8 cellular contexts compared by ENCODE assay signal in the genomic region with DNA sequence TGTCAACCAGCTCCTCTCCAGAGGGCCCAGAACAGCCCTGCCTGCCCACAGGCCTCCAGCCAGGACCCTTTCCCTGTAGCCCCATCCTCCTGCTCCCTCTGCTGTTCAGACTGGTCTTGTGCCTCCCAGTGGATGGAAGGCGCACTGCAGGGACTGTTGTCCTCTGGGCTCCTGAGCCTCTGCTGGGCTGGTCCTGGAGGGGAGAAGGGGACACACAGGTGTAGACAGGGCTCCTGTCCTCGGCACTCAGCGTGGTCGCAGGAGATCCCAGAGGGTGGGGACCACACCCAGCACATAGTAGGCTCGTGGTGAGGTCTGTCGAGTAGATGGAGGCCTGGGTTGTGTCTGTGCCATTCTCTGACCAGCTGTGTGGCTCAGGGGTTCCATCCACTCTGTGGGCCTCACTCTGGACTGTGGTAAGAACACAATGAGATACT. TPM values are rescaled to one million over a fixed set of nuclear protein-coding genes. Genes with fewer than 3 reads are reported as not detected.
A peak's percentile ranks its signal among the peaks of the same experiment; 100 is the strongest.
DNase-seq lines count a peak whose midpoint lies in the region; ATAC-seq, FAIRE-seq and TF ChIP-seq lines count a peak whose summit lies in the region.

No MANE protein-coding gene starts in this region.

- no peak overlapping the region for H3K27ac Mint-ChIP-seq in activated naive CD4-positive, alpha-beta T cell treated with anti-CD3 and anti-CD28 coated beads for 36 hours

- no peaks in the 10 kb centered on the region for H3K9me3 Mint-ChIP-seq in activated naive CD4-positive, alpha-beta T cell treated with anti-CD3 and anti-CD28 coated beads for 36 hours

- DNase-seq in GM12892 (ENCODE audit: insufficient read length) (peak; percentile 55), Panc1 (ENCODE audit: low read depth, low spot score) (no peak), left ventricle myocardium inferior (no peak), sigmoid colon (no peak), DMS79 (lab: John Stamatoyannopoulos, UW) (no peak)
- peak; percentile 70 for DNase-seq in activated naive CD4-positive, alpha-beta T cell treated with anti-CD3 and anti-CD28 coated beads for 36 hours

- no peak overlapping the region for H2AFZ ChIP-seq in ACC112 (ENCODE audit: low read length, unreplicated experiment)

- H3K9me3 ChIP-seq in Panc1 (ENCODE audit: control insufficient read depth, insufficient read depth, low read depth, low read length) (no peaks in the 10 kb centered on the region), left ventricle myocardium inferior (replicated peaks) (no peaks in the 10 kb centered on the region), sigmoid colon (no peaks in the 10 kb centered on the region)

- POLR2A ChIA-PET in Panc1 (lab: Charles Lee): no interaction called here

- intact Hi-C loops in Panc1 (cut with micrococcal nuclease; ENCODE audit: unreplicated experiment): no loop called here
- intact Hi-C loops in activated naive CD4-positive, alpha-beta T cell treated with anti-CD3 and anti-CD28 coated beads for 36 hours (cut with micrococcal nuclease): loop anchor here (1.0 to 2.0 kb wide), 3 partner anchors 11 to 68 kb away; a partner anchor contains a TSS
- intact Hi-C loops in left ventricle myocardium inferior (cut with micrococcal nuclease): no loop called here
- intact Hi-C loops in sigmoid colon (cut with DNase I): no loop called here

- TF ChIP-seq EP300 in sigmoid colon (IDR thresholded peaks at IDR 0.05): no peak

- peaks cover under 1% of the 10 kb centered on the region; the same call in 1 of the 2 replicates for H3K36me3 ChIP-seq in ACC112 (ENCODE audit: insufficient read depth, low read length)
- no peaks in the 10 kb centered on the region for H3K36me3 ChIP-seq in Panc1 (ENCODE audit: control insufficient read depth, insufficient read depth, low read length)
- no peaks in the 10 kb centered on the region for H3K36me3 ChIP-seq in left ventricle myocardium inferior
- no peaks in the 10 kb centered on the region for H3K36me3 ChIP-seq in sigmoid colon

- ATAC-seq in Panc1 (peak; percentile 68), HG03095 (IDR thresholded peaks at IDR 0.05; ENCODE audit: unreplicated experiment) (no peak)

- TF ChIP-seq POLR2A in GM12892 (IDR thresholded peaks at IDR 0.05; ENCODE audit: low read depth, low read length) (no peak), sigmoid colon (IDR thresholded peaks at IDR 0.05) (no peak)

- no peaks in the 10 kb centered on the region for H3K27me3 ChIP-seq in ACC112 (ENCODE audit: insufficient read depth, low read length)
- no peaks in the 10 kb centered on the region for H3K27me3 ChIP-seq in Panc1 (ENCODE audit: control insufficient read depth, insufficient read depth, low read length)
- no peaks in the 10 kb centered on the region for H3K27me3 ChIP-seq in left ventricle myocardium inferior (ENCODE audit: low read depth)
- H3K27me3 ChIP-seq in sigmoid colon: peaks cover 0 to 39% (median 17%) of the 10 kb centered on the region in 3 donors

- peaks cover 64% of the 10 kb centered on the region for H3K4me1 Mint-ChIP-seq in activated naive CD4-positive, alpha-beta T cell treated with anti-CD3 and anti-CD28 coated beads for 36 hours (ENCODE audit: low read depth)

- H3K4me1 ChIP-seq in ACC112 (ENCODE audit: control insufficient read depth, insufficient read depth, low read length, unreplicated experiment) (peaks cover 29% of the 10 kb centered on the region), Panc1 (ENCODE audit: control insufficient read depth, insufficient read depth, low read length) (peaks cover 16% of the 10 kb centered on the region), left ventricle myocardium inferior (peaks cover 57% of the 10 kb centered on the region), sigmoid colon (peaks cover 0 to 22% (median 17%) of the 10 kb centered on the region in 4 donors)

- H3K4me3 Mint-ChIP-seq in activated naive CD4-positive, alpha-beta T cell treated with anti-CD3 and anti-CD28 coated beads for 36 hours: peak overlapping the region; percentile 43

- no peaks in the 10 kb centered on the region for H3K27me3 Mint-ChIP-seq in activated naive CD4-positive, alpha-beta T cell treated with anti-CD3 and anti-CD28 coated beads for 36 hours (ENCODE audit: low read depth)

- CTCF ChIA-PET in Panc1 (lab: Charles Lee): interaction anchor here (0.6 to 1.4 kb wide), 6 partner anchors 11 to 494 kb away, joined by 3 to 6 read pairs (median 4); a partner anchor contains a TSS
- CTCF ChIA-PET in activated naive CD4-positive, alpha-beta T cell treated with anti-CD3 and anti-CD28 coated beads for 36 hours (lab: Charles Lee): interaction anchor here (0.6 to 2.1 kb wide), 7 partner anchors 10 to 297 kb away, joined by 3 to 9 read pairs (median 6); a partner anchor contains a TSS

- FAIRE-seq in GM12892 (lab: Jason Lieb, UNC): peak; percentile 33

- BruUV-seq in Panc1 (replicated peaks; lab: Mats Ljungman, UMichigan): no TSS peak

- TF ChIP-seq CTCF in Panc1 (IDR thresholded peaks at IDR 0.05): peak; percentile 90
- peak; percentile 65 for TF ChIP-seq CTCF in left ventricle myocardium inferior (IDR thresholded peaks at IDR 0.05; ENCODE audit: borderline replicate concordance)
- peak in 2 of 4 experiments; percentile 34 to 45 for TF ChIP-seq CTCF in sigmoid colon (IDR thresholded peaks at IDR 0.05)

- 68 to 73% methylated on average over 6 of the region's 6 CpGs for WGBS in sigmoid colon, 2 donors

- no peaks in the 10 kb centered on the region for H3K36me3 Mint-ChIP-seq in activated naive CD4-positive, alpha-beta T cell treated with anti-CD3 and anti-CD28 coated beads for 36 hours (ENCODE audit: low read depth)

- H3K4me3 ChIP-seq in ACC112 (ENCODE audit: low read depth, low read length): peak overlapping the region; percentile 76
- peak overlapping the region; percentile 50 to 56 for H3K4me3 ChIP-seq in Panc1 (ENCODE audit: low read depth in 2 of 2, low read length in 2 of 2)
- no peak overlapping the region for H3K4me3 ChIP-seq in left ventricle myocardium inferior
- H3K4me3 ChIP-seq in sigmoid colon: no peak overlapping the region

- in situ Hi-C loops in Panc1 (cut with HindIII; ENCODE audit: low pct_unique_long_range_greater_than_20kb, low sequenced_read_pairs): no loop called here

- H3K27ac ChIP-seq in ACC112 (ENCODE audit: low read depth, low read length) (no peak overlapping the region), Panc1 (ENCODE audit: low read length) (peak overlapping the region; percentile 72), left ventricle myocardium inferior (replicated peaks) (peak overlapping the region; percentile 75), sigmoid colon (peak overlapping the region in 3 of 4 donors; percentile 19 to 45 (median 43))

- H3K79me2 ChIP-seq in ACC112 (ENCODE audit: control insufficient read depth, insufficient read depth, low read length, unreplicated experiment): peaks cover 56% of the 10 kb centered on the region

RNA-seq across cellular contexts. Expression of a gene that starts 11.5 kb away (rescaled TPM):
- polyA plus RNA-seq in GM12892 (2012; ENCODE audit: missing spikeins): 12.7 TPM
- total RNA-seq in Panc1 (2021; ENCODE audit: unreplicated experiment) (65.8 TPM), left ventricle myocardium inferior (5.6 TPM), sigmoid colon (10 to 100 TPM in 1 of 4 donors, 1 to 10 TPM in 3; 7.7 to 16.9 (median 9.0) TPM)
- 58.9 TPM for polyA plus RNA-seq in Panc1 (2012; ENCODE audit: insufficient read length)
- total RNA-seq in activated naive CD4-positive, alpha-beta T cell treated with anti-CD3 and anti-CD28 coated beads for 36 hours: 10 to 100 TPM; 34.8 to 35.1 TPM
- 10 to 100 TPM; 10.2 to 75.3 (median 20.6) TPM for polyA plus RNA-seq in sigmoid colon

RNA-seq across cellular contexts. Expression of a gene that starts 52.5 kb away (rescaled TPM):
- 18.7 TPM for polyA plus RNA-seq in GM12892 (2012; ENCODE audit: missing spikeins)
- total RNA-seq in Panc1 (2021; ENCODE audit: unreplicated experiment) (31.5 TPM), left ventricle myocardium inferior (19.7 TPM), sigmoid colon (10 to 100 TPM in 3 of 4 donors, 1 to 10 TPM in 1; 8.9 to 11.1 (median 10.4) TPM)
- polyA plus RNA-seq in Panc1 (2012; ENCODE audit: insufficient read length): 36.3 TPM
- 10 to 100 TPM; 38.3 to 41.1 TPM for total RNA-seq in activated naive CD4-positive, alpha-beta T cell treated with anti-CD3 and anti-CD28 coated beads for 36 hours
- 100 to 1,000 TPM in 1 of 3 donors, 10 to 100 TPM in 2; 76.3 to 160 (median 96.9) TPM for polyA plus RNA-seq in sigmoid colon

Comparison
In these comparisons a context has a peak if more than half of its experiments do, and no peak if none do; other contexts are left out.
1. H3K4me3 ChIP-seq: peak in ACC112 (single experiment) and Panc1 (2 of 2); none in left ventricle myocardium inferior (single experiment) and sigmoid colon (0 of 4).
2. DNase-seq: peak in GM12892 (single experiment) and activated naive CD4-positive, alpha-beta T cell treated with anti-CD3 and anti-CD28 coated beads for 36 hours (single experiment); none in Panc1 (single experiment), left ventricle myocardium inferior (single experiment), sigmoid colon (single experiment) and DMS79 (single experiment).